In the genomic region with DNA sequence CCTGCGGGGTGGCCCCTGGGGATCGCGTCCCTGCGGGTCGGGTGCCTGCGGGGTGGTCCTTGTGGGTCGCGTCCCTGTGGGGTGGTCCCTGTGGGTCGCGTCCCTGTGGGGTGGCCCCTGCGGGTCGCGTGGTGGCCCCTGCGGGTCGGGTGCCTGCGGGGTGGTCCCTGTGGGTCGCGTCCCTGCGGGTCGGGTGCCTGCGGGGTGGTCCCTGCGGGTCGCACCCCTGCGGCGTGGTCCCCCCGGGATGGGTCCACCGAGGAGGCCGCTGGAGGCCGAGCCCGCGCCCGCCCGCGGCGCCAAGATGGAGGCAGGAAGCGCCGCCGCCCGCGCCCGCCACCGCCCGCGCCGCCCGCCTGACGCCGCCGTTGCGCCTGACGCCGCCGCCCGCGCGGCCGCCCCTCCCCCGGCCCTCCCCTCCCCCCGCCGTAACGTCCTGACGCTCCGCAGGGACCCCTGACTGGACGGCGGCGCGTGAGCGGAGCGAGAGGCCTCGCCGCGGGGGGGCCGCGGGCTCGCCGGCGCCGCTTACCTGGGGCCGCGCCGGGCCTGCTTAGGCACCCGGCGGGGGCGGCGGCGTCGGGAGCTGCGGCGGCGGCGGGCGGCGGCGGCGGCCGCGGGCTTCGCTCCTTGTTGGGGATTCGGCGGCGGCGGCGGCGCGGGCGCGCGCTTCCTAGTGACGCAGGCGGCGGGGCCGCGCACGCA, we compare ENCODE assay signal across 8 cellular contexts. TPM values are rescaled to one million over a fixed set of nuclear protein-coding genes. Genes with fewer than 3 reads are reported as not detected.
DNase-seq lines count a peak whose midpoint lies in the region; ATAC-seq and TF ChIP-seq lines count a peak whose summit lies in the region.

A gene with protein sequence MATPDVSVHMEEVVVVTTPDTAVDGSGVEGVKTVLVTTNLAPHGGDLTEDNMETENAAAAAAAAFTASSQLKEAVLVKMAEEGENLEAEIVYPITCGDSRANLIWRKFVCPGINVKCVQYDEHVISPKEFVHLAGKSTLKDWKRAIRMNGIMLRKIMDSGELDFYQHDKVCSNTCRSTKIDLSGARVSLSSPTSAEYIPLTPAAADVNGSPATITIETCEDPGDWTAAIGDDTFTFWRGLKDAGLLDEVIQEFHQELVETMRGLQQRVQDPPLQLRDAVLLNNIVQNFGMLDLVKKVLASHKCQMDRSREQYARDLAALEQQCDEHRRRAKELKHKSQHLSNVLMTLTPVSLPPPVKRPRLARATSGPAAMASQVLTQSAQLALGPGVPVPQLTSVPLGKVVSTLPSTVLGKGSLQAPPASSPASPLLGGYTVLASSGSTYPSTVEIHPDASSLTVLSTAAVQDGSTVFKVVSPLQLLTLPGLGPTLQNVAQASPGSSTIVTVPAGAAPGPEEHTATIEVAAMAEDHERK (minus strand): TSS at position 678 of the 705 bp plus-strand sequence. CDS start 7,704 bp downstream, outside the sequence.

- peak; percentile 45 for ATAC-seq in GM18907 (IDR thresholded peaks at IDR 0.05; ENCODE audit: unreplicated experiment)
- peak; percentile 46 for ATAC-seq in HG03135 (IDR thresholded peaks at IDR 0.05; ENCODE audit: unreplicated experiment)
- ATAC-seq in stimulated activated naive CD8-positive, alpha-beta T cell treated with anti-CD3 and anti-CD28 coated beads, Interleukin-15, Interleukin-2, amounts not matched to agents 100 U/mL and 50 U/mL, for 24 hours = peak; percentile 59

- peak within 1 kb of the TSS; percentile 94 to 96 for H3K9ac ChIP-seq in mucosa of rectum (ENCODE audit: low read depth in 1 of 2, low read length in 2 of 2)

- peak; percentile 67 for DNase-seq in AG10803 (ENCODE audit: low read depth)
- peak; percentile 39 for DNase-seq in NCI-H748 treated with DMSO at 0.1 percent for 48 hours (lab: John Stamatoyannopoulos, UW)
- DNase-seq in epithelial cell of prostate (ENCODE audit: low read depth, low spot score) = no peak
- DNase-seq in stimulated activated naive CD8-positive, alpha-beta T cell treated with anti-CD3 and anti-CD28 coated beads, Interleukin-15, Interleukin-2, amounts not matched to agents 100 U/mL and 50 U/mL, for 24 hours = peak; percentile 78

- peak within 1 kb of the TSS; percentile 88 for H3K27ac ChIP-seq in epithelial cell of prostate
- H3K27ac ChIP-seq in mucosa of rectum (ENCODE audit: low read depth in 2 of 2, low read length in 2 of 2) = peak within 1 kb of the TSS; percentile 97

- no peak for TF ChIP-seq CTCF in AG10803 (conservative IDR thresholded peaks at IDR 0.05; ENCODE audit: low read length)

- H3K36me3 ChIP-seq in mucosa of rectum (ENCODE audit: control insufficient read depth in 2 of 2, insufficient read depth in 2 of 2, low read length in 2 of 2) = no peaks in the 10 kb centered on the region

- peaks cover 8 to 12% of the 10 kb centered on the region in 2 donors for H3K4me1 ChIP-seq in mucosa of rectum (ENCODE audit: control insufficient read depth in 2 of 2, insufficient read depth in 2 of 2, low read length in 2 of 2)

- CTCF ChIA-PET in activated CD8-positive, alpha-beta memory T cell treated with anti-CD3 and anti-CD28 coated beads for 36 hours (lab: Charles Lee) = interaction anchor here (1.2 to 1.4 kb wide), 2 partner anchors 14 to 412 kb away, joined by 3 read pairs; no protein-coding TSS in a partner anchor

- no peaks in the 10 kb centered on the region for H3K27me3 ChIP-seq in mucosa of rectum (ENCODE audit: control insufficient read depth in 2 of 2, insufficient read depth in 2 of 2, low read length in 2 of 2)

- peak within 1 kb of the TSS; percentile 90 for H3K4me3 ChIP-seq in AG10803 (ENCODE audit: low read length)
- peak within 1 kb of the TSS; percentile 86 to 90 for H3K4me3 ChIP-seq in mucosa of rectum (ENCODE audit: low read length in 2 of 2)

- POLR2A ChIA-PET in activated CD8-positive, alpha-beta memory T cell treated with anti-CD3 and anti-CD28 coated beads for 36 hours (lab: Charles Lee) = interaction anchor here (0.8 to 1.9 kb wide), 7 partner anchors 9 to 106 kb away, joined by 3 to 13 read pairs (median 8); a partner anchor contains a TSS

- no peaks in the 10 kb centered on the region for H3K9me3 ChIP-seq in mucosa of rectum (ENCODE audit: control insufficient read depth in 2 of 2, low read length in 2 of 2)

RNA-seq across cellular contexts. Expression of the gene that starts here (rescaled TPM):
- total RNA-seq in activated CD8-positive, alpha-beta memory T cell treated with anti-CD3 and anti-CD28 coated beads for 36 hours = 10 to 100 TPM; 12.7 to 13.3 TPM
